Comparison of ENCODE assay signal across 8 cellular contexts in the genomic region with DNA sequence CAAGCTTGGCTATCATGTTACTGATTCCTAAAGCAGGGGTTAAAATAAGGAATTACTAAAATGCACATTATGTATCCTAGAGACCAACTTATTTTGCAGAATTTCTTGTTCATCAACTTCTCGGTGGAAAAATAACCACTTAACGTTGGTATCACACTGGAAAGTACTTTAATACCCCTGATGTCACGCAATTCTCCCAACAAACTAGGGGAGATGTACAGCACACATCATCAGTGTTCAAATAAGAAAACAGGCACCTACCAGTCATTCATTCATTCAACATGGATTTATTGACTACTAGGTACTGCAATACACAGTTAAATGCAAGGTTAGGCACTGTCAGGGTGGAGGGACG. TPM values are rescaled to one million over a fixed set of nuclear protein-coding genes. Genes with fewer than 3 reads are reported as not detected.
DNase-seq lines count a peak whose midpoint lies in the region; ATAC-seq and TF ChIP-seq lines count a peak whose summit lies in the region.

No MANE protein-coding gene starts in this region.

- H3K4me3 ChIP-seq in mesendoderm (ENCODE audit: low read length) (peak overlapping the region; percentile 96), urinary bladder (ENCODE audit: low read depth, low read length) (peak overlapping the region; percentile 73)

- peaks cover 25% of the 10 kb centered on the region for H3K4me1 Mint-ChIP-seq in activated naive CD4-positive, alpha-beta T cell treated with anti-CD3 and anti-CD28 coated beads, Interleukin-2, amount 10 ng/mL, durations not matched to agents 7 days and 5 days
- peaks cover 20% of the 10 kb centered on the region for H3K4me1 Mint-ChIP-seq in MCF 10A (ENCODE audit: insufficient read depth, unreplicated experiment)

- no peaks in the 10 kb centered on the region for H3K27me3 Mint-ChIP-seq in activated naive CD4-positive, alpha-beta T cell treated with anti-CD3 and anti-CD28 coated beads, Interleukin-2, amount 10 ng/mL, durations not matched to agents 7 days and 5 days
- H3K27me3 Mint-ChIP-seq in MCF 10A (ENCODE audit: insufficient read depth, unreplicated experiment), result no peaks in the 10 kb centered on the region

- TF ChIP-seq CTCF in MCF 10A (IDR thresholded peaks at IDR 0.05; ENCODE audit: unreplicated experiment), result no peak

- peak overlapping the region; percentile 91 for H3K9ac ChIP-seq in mesendoderm (ENCODE audit: low read length)

- intact Hi-C loops in MCF 10A (cut with micrococcal nuclease), result loop anchor here (1.0 kb wide), 2 partner anchors 111 to 132 kb away; partner anchors contain the start of gene UPP1

- peak overlapping the region; percentile 86 for H3K4me2 ChIP-seq in mesendoderm (ENCODE audit: low read length)

- no peak overlapping the region for H3K27ac ChIP-seq in mesendoderm (ENCODE audit: low read depth, low read length)
- peak overlapping the region; percentile 93 for H3K27ac ChIP-seq in urinary bladder (ENCODE audit: low read depth)

- H2BK5ac ChIP-seq in mesendoderm (ENCODE audit: low read length), result peak overlapping the region; percentile 25

- no peak overlapping the region for H4K5ac ChIP-seq in mesendoderm (ENCODE audit: low read length)

- H3K36me3 ChIP-seq in mesendoderm (ENCODE audit: control insufficient read depth, insufficient read depth, low read length) (peaks cover 14% of the 10 kb centered on the region), urinary bladder (ENCODE audit: insufficient read depth) (peaks cover 3% of the 10 kb centered on the region)

- no peak overlapping the region for H2BK15ac ChIP-seq in mesendoderm (replicated peaks; ENCODE audit: low read depth)

- no peak for ATAC-seq in HG03521 (IDR thresholded peaks at IDR 0.05; ENCODE audit: unreplicated experiment)
- ATAC-seq in GM21576 (IDR thresholded peaks at IDR 0.05; ENCODE audit: unreplicated experiment), result no peak

- H3K27me3 ChIP-seq in mesendoderm (ENCODE audit: insufficient read depth, low read length, poor library complexity), result no peaks in the 10 kb centered on the region

- CTCF ChIA-PET in activated naive CD4-positive, alpha-beta T cell treated with anti-CD3 and anti-CD28 coated beads, Interleukin-2, amount 10 ng/mL, durations not matched to agents 7 days and 5 days (lab: Charles Lee), result interaction anchor here (0.7 to 1.8 kb wide), 7 partner anchors 10 to 132 kb away, joined by 3 to 11 read pairs (median 4); no protein-coding TSS in a partner anchor
- CTCF ChIA-PET in MCF 10A (lab: Yijun Ruan, JAX), result interaction anchor here (0.9 to 2.1 kb wide), 5 partner anchors 10 to 124 kb away, joined by 3 to 17 read pairs (median 4); no protein-coding TSS in a partner anchor

- TSS peak; percentile 32 for BruUV-seq in MCF 10A (replicated peaks; lab: Mats Ljungman, UMichigan)

- H3K27ac Mint-ChIP-seq in activated naive CD4-positive, alpha-beta T cell treated with anti-CD3 and anti-CD28 coated beads, Interleukin-2, amount 10 ng/mL, durations not matched to agents 7 days and 5 days, result peak overlapping the region; percentile 96
- peak overlapping the region; percentile 96 for H3K27ac Mint-ChIP-seq in MCF 10A (ENCODE audit: low read depth, unreplicated experiment)

- H2BK120ac ChIP-seq in mesendoderm (ENCODE audit: low read depth, low read length), result no peak overlapping the region

- H3K4ac ChIP-seq in mesendoderm (ENCODE audit: low read depth, low read length), result no peak overlapping the region

- no CpG with 5 or more reads among the region's 4 CpGs for WGBS in mesendoderm (ENCODE audit: extremely low coverage, insufficient coverage, low lambda C conversion rate)
- WGBS in urinary bladder, result 5% methylated on average over 4 of the region's 4 CpGs

- H3K4me3 Mint-ChIP-seq in activated naive CD4-positive, alpha-beta T cell treated with anti-CD3 and anti-CD28 coated beads, Interleukin-2, amount 10 ng/mL, durations not matched to agents 7 days and 5 days, result peak overlapping the region; percentile 90
- peak overlapping the region; percentile 81 for H3K4me3 Mint-ChIP-seq in MCF 10A (ENCODE audit: unreplicated experiment)

- peak overlapping the region; percentile 96 for H3K56ac ChIP-seq in mesendoderm (ENCODE audit: low read length)

- H3K79me1 ChIP-seq in mesendoderm (ENCODE audit: low read length), result peaks cover 10% of the 10 kb centered on the region

- DNase-seq in activated naive CD4-positive, alpha-beta T cell treated with anti-CD3 and anti-CD28 coated beads, Interleukin-2, amount 10 ng/mL, durations not matched to agents 7 days and 5 days, result no peak
- no peak for DNase-seq in activated naive CD4-positive, alpha-beta T cell treated with anti-CD3 and anti-CD28 coated beads, Interleukin-2, amount 50 U/mL, for 16 hours
- DNase-seq in MCF 10A (ENCODE audit: unreplicated experiment) (no peak), mesendoderm (no peak), UCSD-AML1 (lab: John Stamatoyannopoulos, UW; ENCODE audit: unreplicated experiment) (no peak)

- H3K4me1 ChIP-seq in mesendoderm (ENCODE audit: control insufficient read depth, low read depth, low read length) (peaks cover 3% of the 10 kb centered on the region), urinary bladder (ENCODE audit: insufficient read depth) (no peaks in the 10 kb centered on the region)

- H3K36me3 Mint-ChIP-seq in activated naive CD4-positive, alpha-beta T cell treated with anti-CD3 and anti-CD28 coated beads, Interleukin-2, amount 10 ng/mL, durations not matched to agents 7 days and 5 days, result peaks cover 41% of the 10 kb centered on the region
- H3K36me3 Mint-ChIP-seq in MCF 10A (ENCODE audit: insufficient read depth, unreplicated experiment), result peaks cover 46% of the 10 kb centered on the region

- no peak overlapping the region for H2AK5ac ChIP-seq in mesendoderm (ENCODE audit: low read length)

- peaks cover 10% of the 10 kb centered on the region for H3K79me2 ChIP-seq in mesendoderm (ENCODE audit: control insufficient read depth, insufficient read depth, low read length)

- H3K9me3 Mint-ChIP-seq in activated naive CD4-positive, alpha-beta T cell treated with anti-CD3 and anti-CD28 coated beads, Interleukin-2, amount 10 ng/mL, durations not matched to agents 7 days and 5 days, result no peaks in the 10 kb centered on the region
- H3K9me3 Mint-ChIP-seq in MCF 10A (ENCODE audit: unreplicated experiment), result no peaks in the 10 kb centered on the region

- POLR2A ChIA-PET in MCF 10A (lab: Yijun Ruan, JAX), result interaction anchor here (0.8 to 1.8 kb wide), 7 partner anchors 10 to 131 kb away, joined by 3 to 10 read pairs (median 5); partner anchors contain the start of gene UPP1

- H4K8ac ChIP-seq in mesendoderm (ENCODE audit: low read depth, low read length), result no peak overlapping the region

- H3K18ac ChIP-seq in mesendoderm (ENCODE audit: low read length), result no peak overlapping the region

- peak overlapping the region; percentile 67 for H3K23ac ChIP-seq in mesendoderm (ENCODE audit: low read length)

RNA-seq across cellular contexts. Expression of gene HUS1, which starts 0.6 kb away (rescaled TPM):
- 39.9 and 42.8 TPM in 2 replicates for total RNA-seq in MCF 10A (2022)
- 24.9 TPM for polyA plus RNA-seq in mesendoderm (2013, experiment 1 of 2)
- polyA plus RNA-seq in mesendoderm (2013, experiment 2 of 2), result 25.9 TPM
- total RNA-seq in urinary bladder, result 16.8 TPM
- polyA plus RNA-seq in urinary bladder, result 9.2 TPM

RNA-seq across cellular contexts. Expression of gene PKD1L1, which starts 30.5 kb away (rescaled TPM):
- total RNA-seq in MCF 10A (2022) (0.25 TPM in 1 of 2 replicates, not detected in the other), urinary bladder (1.3 TPM)
- 0.06 TPM for polyA plus RNA-seq in mesendoderm (2013, experiment 1 of 2)
- polyA plus RNA-seq in mesendoderm (2013, experiment 2 of 2), result 0.07 TPM
- 0.19 TPM for polyA plus RNA-seq in urinary bladder

RNA-seq across cellular contexts. Expression of gene SUN3, which starts 50.1 kb away (rescaled TPM):
- 0.22 TPM in 1 of 2 replicates, not detected in the other for total RNA-seq in MCF 10A (2022)
- 0.13 TPM for polyA plus RNA-seq in mesendoderm (2013, experiment 1 of 2)
- polyA plus RNA-seq in mesendoderm (2013, experiment 2 of 2), result 0.10 TPM
- total RNA-seq in urinary bladder, result not detected
- polyA plus RNA-seq in urinary bladder, result not detected

RNA-seq across cellular contexts. Expression of gene C7orf57, which starts 56.6 kb away (rescaled TPM):
- 0.37 and 0.52 TPM in 2 replicates for total RNA-seq in MCF 10A (2022)
- polyA plus RNA-seq in mesendoderm (2013, experiment 1 of 2), result 0.20 TPM
- 0.22 TPM for polyA plus RNA-seq in mesendoderm (2013, experiment 2 of 2)
- 0.21 TPM for total RNA-seq in urinary bladder
- polyA plus RNA-seq in urinary bladder, result not detected
